In the genomic region with DNA sequence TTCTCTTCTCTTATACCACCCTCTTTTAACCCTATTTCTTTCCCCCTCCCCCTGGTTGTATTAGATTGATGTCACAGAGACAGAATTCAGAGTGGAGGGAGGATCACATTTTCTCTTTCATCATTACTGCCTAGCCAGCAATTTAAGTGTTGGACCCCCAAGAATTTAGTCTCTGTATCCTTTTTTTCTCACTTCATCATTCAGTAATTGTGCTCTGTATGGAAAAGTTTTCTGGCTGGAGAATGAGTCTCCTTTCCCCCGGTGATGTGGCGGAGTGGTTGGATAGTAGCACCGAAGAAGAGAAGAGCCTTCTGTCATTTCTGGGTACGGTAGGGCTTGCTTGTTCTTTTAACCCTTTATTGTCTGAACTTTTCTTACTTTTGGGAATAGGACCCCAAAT, we compare ENCODE assay signal across 11 cellular contexts.
DNase-seq lines count a peak whose midpoint lies in the region; ATAC-seq and TF ChIP-seq lines count a peak whose summit lies in the region.
"Had no signal": no experiment of that assay in that cellular context is flagged by ENCODE, and none has a peak within 500 bp of the region (broad histone marks: within the 10 kb centered on the region; RNA-seq: fewer than 3 reads in every experiment).

No MANE protein-coding gene starts in this region.

- H3K4me3 ChIP-seq in heart left ventricle (peak overlapping the region in 7 of 12 donors; percentile 4 to 46 (median 24)), esophagus squamous epithelium (peak overlapping the region in 3 of 4 donors; percentile 18 to 51 (median 20)), muscle layer of duodenum (ENCODE audit: low read depth in 1 of 2, low read length in 2 of 2) (peak overlapping the region; percentile 55 to 64), MM.1S (ENCODE audit: low read length) (no peak overlapping the region), transverse colon (peak overlapping the region in 1 of 4 donors; percentile 26)
- H3K4me3 ChIP-seq: HAP-1 had no signal

- H3K27ac ChIP-seq in heart left ventricle: peak overlapping the region in 1 of 12 donors; percentile 21
- H3K27ac ChIP-seq in esophagus squamous epithelium: no peak overlapping the region
- no peak overlapping the region for H3K27ac ChIP-seq in muscle layer of duodenum (ENCODE audit: low read length)
- no peak overlapping the region for H3K27ac ChIP-seq in MM.1S (ENCODE audit: low read length)
- H3K27ac ChIP-seq in transverse colon: no peak overlapping the region

- H3K9me3 ChIP-seq in heart left ventricle: no peaks in the 10 kb centered on the region
- H3K9me3 ChIP-seq in esophagus squamous epithelium: no peaks in the 10 kb centered on the region
- H3K9me3 ChIP-seq in muscle layer of duodenum (ENCODE audit: control insufficient read depth in 1 of 2, low read length in 2 of 2): no peaks in the 10 kb centered on the region
- no peaks in the 10 kb centered on the region for H3K9me3 ChIP-seq in MM.1S (replicated peaks; ENCODE audit: insufficient read depth, low read length)
- H3K9me3 ChIP-seq in transverse colon: no peaks in the 10 kb centered on the region
- H3K9me3 ChIP-seq: HAP-1 had no signal

- intact Hi-C loops in heart left ventricle (cut with DNase I) (no loop called here), Right ventricle myocardium inferior (cut with DNase I) (no loop called here), esophagus squamous epithelium (cut with DNase I) (no loop called here), transverse colon (cut with DNase I; ENCODE audit: low total_unique reads) (no loop called here)

- H3K4me2 ChIP-seq in MM.1S (ENCODE audit: low read depth, low read length): no peak overlapping the region

- H3K36me3 ChIP-seq in heart left ventricle (no peaks in the 10 kb centered on the region), esophagus squamous epithelium (no peaks in the 10 kb centered on the region), muscle layer of duodenum (ENCODE audit: control insufficient read depth in 1 of 2, insufficient read depth in 2 of 2, low read length in 2 of 2) (no peaks in the 10 kb centered on the region), MM.1S (replicated peaks; ENCODE audit: insufficient read depth, low read length) (no peaks in the 10 kb centered on the region), transverse colon (no peaks in the 10 kb centered on the region)
- H3K36me3 ChIP-seq: HAP-1 had no signal

- H3F3A ChIP-seq in MM.1S (ENCODE audit: insufficient read depth, low read length): no peaks in the 10 kb centered on the region

- ATAC-seq in heart left ventricle: no peak
- ATAC-seq in Right ventricle myocardium inferior: no peak
- ATAC-seq in HG03442 (IDR thresholded peaks at IDR 0.05; ENCODE audit: unreplicated experiment): no peak
- ATAC-seq in HG02571 (IDR thresholded peaks at IDR 0.05; ENCODE audit: unreplicated experiment): no peak
- ATAC-seq: T-cell had no signal

- H4K20me1 ChIP-seq in MM.1S (ENCODE audit: insufficient read depth, low read length): no peaks in the 10 kb centered on the region

- no peak overlapping the region for H2AFZ ChIP-seq in MM.1S (ENCODE audit: low read length)

- no peak for TF ChIP-seq EP300 in transverse colon (IDR thresholded peaks at IDR 0.05; ENCODE audit: low read depth)

- H3K9ac ChIP-seq in MM.1S (ENCODE audit: low read length): no peak overlapping the region

- TF ChIP-seq CTCF in heart left ventricle (IDR thresholded peaks at IDR 0.05) (no peak), esophagus squamous epithelium (IDR thresholded peaks at IDR 0.05) (no peak), MM.1S (IDR thresholded peaks at IDR 0.05; ENCODE audit: low read length) (no peak), transverse colon (IDR thresholded peaks at IDR 0.05) (no peak)

- no peaks in the 10 kb centered on the region for H3K79me2 ChIP-seq in MM.1S (ENCODE audit: low read length)

- H3K4me1 ChIP-seq in heart left ventricle (peaks cover 0 to 56% (median 20%) of the 10 kb centered on the region in 12 donors), esophagus squamous epithelium (peaks cover 0 to 25% (median 13%) of the 10 kb centered on the region in 3 donors), muscle layer of duodenum (ENCODE audit: control insufficient read depth in 1 of 2, insufficient read depth in 2 of 2, low read length in 2 of 2) (peaks cover 0 to 5% of the 10 kb centered on the region in 2 donors), MM.1S (ENCODE audit: low read length) (peaks cover 7% of the 10 kb centered on the region; the same call in 1 of the 2 replicates), transverse colon (peaks cover 0 to 3% (median 0%) of the 10 kb centered on the region in 4 donors)

- H3K27me3 ChIP-seq in heart left ventricle (no peaks in the 10 kb centered on the region), esophagus squamous epithelium (no peaks in the 10 kb centered on the region), muscle layer of duodenum (ENCODE audit: low read depth, low read length) (no peaks in the 10 kb centered on the region), MM.1S (replicated peaks; ENCODE audit: insufficient read depth, low read length) (no peaks in the 10 kb centered on the region), transverse colon (no peaks in the 10 kb centered on the region)

- no peak for TF ChIP-seq POLR2A in heart left ventricle (IDR thresholded peaks at IDR 0.05)
- no peak for TF ChIP-seq POLR2A in esophagus squamous epithelium (IDR thresholded peaks at IDR 0.05)
- no peak for TF ChIP-seq POLR2A in transverse colon (IDR thresholded peaks at IDR 0.05)

- in situ Hi-C loops in transverse colon (cut with MboI; ENCODE audit: low pct_ligation_motif_present in 1 of 4, low pct_unique_long_range_greater_than_20kb in 1 of 4, low sequenced_read_pairs in 3 of 4): no loop called here

- WGBS in heart left ventricle, 4 donors: 10 to 18% (median 12%) methylated on average over 4 of the region's 4 CpGs
- WGBS in esophagus squamous epithelium, 2 donors: 15 to 37% methylated on average over 4 of the region's 4 CpGs
- WGBS in transverse colon (ENCODE audit: low coverage in 1 of 2), 2 donors: 37 to 54% methylated on average over 4 of the region's 4 CpGs

- DNase-seq in heart left ventricle: no peak
- no peak for DNase-seq in Right ventricle myocardium inferior (ENCODE audit: missing footprints)
- no peak for DNase-seq in esophagus squamous epithelium (lab: John Stamatoyannopoulos, UW)
- no peak for DNase-seq in MM.1S
- no peak for DNase-seq in transverse colon
- DNase-seq: NCI-H187, T-cell had no signal

- no peaks in the 10 kb centered on the region for H3K9me2 ChIP-seq in MM.1S (replicated peaks; ENCODE audit: insufficient read depth, low read length)
